10 cellular contexts compared by ENCODE assay signal in the genomic region with DNA sequence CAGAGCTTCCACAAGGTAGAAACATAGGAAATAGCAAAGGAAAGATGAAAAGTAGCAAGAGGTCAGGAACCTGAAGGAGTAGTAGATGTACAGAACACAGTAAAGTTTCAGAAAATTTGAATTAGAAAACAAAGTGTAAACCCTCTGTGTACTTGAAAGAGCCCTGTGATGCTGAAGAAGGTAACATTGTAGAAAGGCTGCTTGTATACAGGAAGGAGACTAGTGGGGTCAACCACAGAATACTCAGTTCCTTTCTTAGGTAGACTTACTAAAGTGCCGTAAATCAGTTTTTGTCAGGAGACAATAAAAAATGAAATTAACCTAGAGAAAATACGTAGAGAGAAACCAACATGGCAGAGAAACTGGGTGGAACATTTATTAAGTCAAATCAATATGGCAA.
"Had no signal": no experiment of that assay in that cellular context is flagged by ENCODE, and none has a peak within 500 bp of the region (broad histone marks: within the 10 kb centered on the region; RNA-seq: fewer than 3 reads in every experiment).

No MANE protein-coding gene starts in this region.

- H3K36me3 ChIP-seq: HAP-1 had no signal

- H3K9me3 Mint-ChIP-seq: HFFc6 had no signal

- H3K27ac ChIP-seq: GM23248 had no signal

- H3K4me3 ChIP-seq: GM23248, HAP-1, K562 had no signal

- DNase-seq: GM23248, GOT3, H7, HFFc6, IMR-90, KG1 had no signal

- FAIRE-seq: HTR-8/SVneo, K562 had no signal

- H3K9ac ChIP-seq: GM23248 had no signal

- ATAC-seq: HCT116, K562 had no signal

- H3K27ac Mint-ChIP-seq: HFFc6 had no signal

- H3K4me3 Mint-ChIP-seq: HFFc6 had no signal

- H2AFZ ChIP-seq: GM23248 had no signal
